ENCODE assay signal across 24 cellular contexts in genomic region chr3:107416138-107416537, GRCh38. TPM values are rescaled to one million over a fixed set of nuclear protein-coding genes. Genes with fewer than 3 reads are reported as not detected.
DNase-seq lines count a peak whose midpoint lies in the region; TF ChIP-seq lines count a peak whose summit lies in the region.
"Had no signal": no experiment of that assay in that cellular context is flagged by ENCODE, and none has a peak within 500 bp of the region (broad histone marks: within the 10 kb centered on the region; RNA-seq: fewer than 3 reads in every experiment).

No MANE protein-coding gene starts in this region.

- peaks cover 23% of the 10 kb centered on the region for H3K27me3 Mint-ChIP-seq in T-helper 2 cell treated with Interferon-gamma antibody and Interleukin-4, amounts not matched to agents 5 μg/mL and 100 μg/mL, for 36 hours (ENCODE audit: low read depth)

- 66 to 75% methylated on average over 3 of the region's 3 CpGs for WGBS in thyroid gland, 2 donors

- CTCF ChIA-PET in HEK293 (lab: Yijun Ruan, JAX): interaction anchor here (0.6 to 1.3 kb wide), 4 partner anchors 27 to 144 kb away, joined by 3 to 6 read pairs (median 4); no protein-coding TSS in a partner anchor

- no peak for TF ChIP-seq CTCF in HEK293 (tag by site-specific recombination; IDR thresholded peaks at IDR 0.05)
- no peak for TF ChIP-seq CTCF in thyroid gland (IDR thresholded peaks at IDR 0.05)

- no peak overlapping the region for H3K27ac ChIP-seq in HEK293 (ENCODE audit: extremely low read depth, low read depth, low read length)
- H3K27ac ChIP-seq in thyroid gland: no peak overlapping the region
- H3K27ac ChIP-seq: heart left ventricle, RWPE1, suprapubic skin had no signal

- H3K9me3 Mint-ChIP-seq in T-helper 2 cell treated with Interferon-gamma antibody and Interleukin-4, amounts not matched to agents 5 μg/mL and 100 μg/mL, for 36 hours: peaks cover 4% of the 10 kb centered on the region

- H3K27ac Mint-ChIP-seq in T-helper 2 cell treated with Interferon-gamma antibody and Interleukin-4, amounts not matched to agents 5 μg/mL and 100 μg/mL, for 36 hours: no peak overlapping the region
- H3K27ac Mint-ChIP-seq: activated CD8-positive, alpha-beta T cell treated with anti-CD3 and anti-CD28 coated beads, Interleukin-2, amount 10 ng/mL, durations not matched to agents 7 days and 5 days; activated naive CD4-positive, alpha-beta T cell treated with anti-CD3 and anti-CD28 coated beads, Interleukin-2, amount 10 ng/mL, durations not matched to agents 7 days and 5 days had no signal

- H3K9me3 ChIP-seq in HEK293 (ENCODE audit: control insufficient read depth, insufficient read depth, low read depth, low read length): no peaks in the 10 kb centered on the region
- H3K9me3 ChIP-seq in adipocyte (ENCODE audit: control insufficient read depth, low read length): no peaks in the 10 kb centered on the region
- H3K9me3 ChIP-seq in thyroid gland: no peaks in the 10 kb centered on the region
- H3K9me3 ChIP-seq: SK-N-SH, suprapubic skin had no signal

- H3K4me1 ChIP-seq in HEK293 (ENCODE audit: control insufficient read depth, insufficient read depth, low read length) (no peaks in the 10 kb centered on the region), adipocyte (ENCODE audit: control insufficient read depth, insufficient read depth, low read length) (no peaks in the 10 kb centered on the region), thyroid gland (no peaks in the 10 kb centered on the region)

- POLR2A ChIA-PET in HEK293 (lab: Yijun Ruan, JAX): no interaction called here

- peaks cover 13% of the 10 kb centered on the region for H3K4me1 Mint-ChIP-seq in T-helper 2 cell treated with Interferon-gamma antibody and Interleukin-4, amounts not matched to agents 5 μg/mL and 100 μg/mL, for 36 hours (ENCODE audit: low read depth)

- no peak overlapping the region for H3K4me3 ChIP-seq in HEK293 (ENCODE audit: low read depth, low read length)
- H3K4me3 ChIP-seq in adipocyte (ENCODE audit: low read length): no peak overlapping the region
- H3K4me3 ChIP-seq in thyroid gland (replicated peaks in 1 of 3): no peak overlapping the region
- H3K4me3 ChIP-seq: heart left ventricle, suprapubic skin had no signal

- H3K27me3 ChIP-seq in adipocyte (replicated peaks; ENCODE audit: control insufficient read depth, insufficient read depth, low read length): no peaks in the 10 kb centered on the region
- H3K27me3 ChIP-seq in thyroid gland: no peaks in the 10 kb centered on the region
- H3K27me3 ChIP-seq: heart left ventricle, suprapubic skin had no signal

- H3K36me3 Mint-ChIP-seq in T-helper 2 cell treated with Interferon-gamma antibody and Interleukin-4, amounts not matched to agents 5 μg/mL and 100 μg/mL, for 36 hours (ENCODE audit: low read depth): no peaks in the 10 kb centered on the region

- no peak overlapping the region for H3K9ac ChIP-seq in adipocyte (ENCODE audit: low read length)
- H3K9ac ChIP-seq: SK-N-SH had no signal

- no peak overlapping the region for H3K4me3 Mint-ChIP-seq in T-helper 2 cell treated with Interferon-gamma antibody and Interleukin-4, amounts not matched to agents 5 μg/mL and 100 μg/mL, for 36 hours
- H3K4me3 Mint-ChIP-seq: activated CD8-positive, alpha-beta T cell treated with anti-CD3 and anti-CD28 coated beads, Interleukin-2, amount 10 ng/mL, durations not matched to agents 7 days and 5 days; activated naive CD4-positive, alpha-beta T cell treated with anti-CD3 and anti-CD28 coated beads, Interleukin-2, amount 10 ng/mL, durations not matched to agents 7 days and 5 days had no signal

- no peaks in the 10 kb centered on the region for H3K36me3 ChIP-seq in HEK293 (ENCODE audit: control insufficient read depth in 2 of 2, insufficient read depth in 1 of 2, low read length in 2 of 2)
- H3K36me3 ChIP-seq in adipocyte (ENCODE audit: control insufficient read depth, insufficient read depth, low read length, severe bottlenecking): no peaks in the 10 kb centered on the region
- no peaks in the 10 kb centered on the region for H3K36me3 ChIP-seq in thyroid gland
- H3K36me3 ChIP-seq: heart left ventricle, suprapubic skin had no signal

- intact Hi-C loops in thyroid gland (cut with DNase I): loop anchor here (10.0 kb wide), 1 partner anchor 141 kb away; no protein-coding TSS in a partner anchor

- DNase-seq in adipocyte (ENCODE audit: low read depth) (peak; percentile 18), iris pigment epithelial cell (ENCODE audit: low read depth) (peak; percentile 92), thyroid gland (peak; percentile 30 to 32), NCI-H524 (lab: John Stamatoyannopoulos, UW) (no peak)
- DNase-seq in T-helper 2 cell treated with Interferon-gamma antibody and Interleukin-4, amounts not matched to agents 5 μg/mL and 100 μg/mL, for 36 hours (ENCODE audit: low spot score): no peak
- no peak for DNase-seq in activated CD4-positive, CD25-positive, alpha-beta regulatory T cell (lab: John Stamatoyannopoulos, UW)
- DNase-seq: activated CD8-positive, alpha-beta T cell treated with anti-CD3 and anti-CD28 coated beads, Interleukin-2, amount 10 ng/mL, durations not matched to agents 7 days and 5 days; activated naive CD4-positive, alpha-beta T cell treated with anti-CD3 and anti-CD28 coated beads, Interleukin-2, amount 10 ng/mL, durations not matched to agents 7 days and 5 days; activated T-cell treated with anti-CD3 and anti-CD28 coated beads, Interleukin-2, amount 50 U/mL, for 48 hours; cortex of kidney; DMS 273 treated with DMSO at 0.1 percent for 48 hours; H7; heart left ventricle; KG1; NCI-H2029; NK-92 treated with Interleukin-12 subunit alpha and Interleukin-12 subunit beta, amount 100 ng/mL, for 24 hours; occipital lobe; SK-N-SH had no signal

- TF ChIP-seq POLR2A in thyroid gland (IDR thresholded peaks at IDR 0.05): no peak

TF ChIP-seq in HEK293, 187 proteins besides CTCF, POLR2A, EP300 and RAD21:
- TF ChIP-seq ZNF398 (tag by site-specific recombination; IDR thresholded peaks at IDR 0.05) (no peak), FEZF1 (tag by site-specific recombination; IDR thresholded peaks at IDR 0.05) (peak; percentile 80)

RNA-seq across cellular contexts. Expression of gene CCDC54, which starts 38.9 kb away (rescaled TPM):
- under 1 TPM in 1 of 4 donors, not detected in 3; 0.40 TPM for total RNA-seq in thyroid gland
- total RNA-seq: activated CD8-positive, alpha-beta T cell treated with anti-CD3 and anti-CD28 coated beads, Interleukin-2, amount 10 ng/mL, durations not matched to agents 7 days and 5 days; H7; heart left ventricle; HT-29; lower leg skin; suprapubic skin; T-helper 2 cell treated with Interferon-gamma antibody and Interleukin-4, amounts not matched to agents 100 ng/mL and 5 ng/mL, for 36 hours had no signal

Comparison
In these comparisons a context has a peak if more than half of its experiments do, and no peak if none do; other contexts are left out.
1. DNase-seq: peak in adipocyte (single experiment), iris pigment epithelial cell (single experiment) and thyroid gland (2 of 2); none in NCI-H524 (0 of 2), T-helper 2 cell treated with Interferon-gamma antibody and Interleukin-4, amounts not matched to agents 5 μg/mL and 100 μg/mL, for 36 hours (single experiment) and activated CD4-positive, CD25-positive, alpha-beta regulatory T cell (0 of 4).